In genomic region chr3:2303567-2303966, GRCh38 we compare ENCODE assay signal across 13 cellular contexts.
DNase-seq lines count a peak whose midpoint lies in the region; ATAC-seq and TF ChIP-seq lines count a peak whose summit lies in the region.
"Had no signal": no experiment of that assay in that cellular context is flagged by ENCODE, and none has a peak within 500 bp of the region (broad histone marks: within the 10 kb centered on the region; RNA-seq: fewer than 3 reads in every experiment).

No MANE protein-coding gene starts in this region.

- no CpG with 5 or more reads among the region's 6 CpGs for WGBS in iPS DF 6.9 (ENCODE audit: insufficient coverage, insufficient read length)

- H3K27me3 ChIP-seq in GM23338 (ENCODE audit: insufficient read depth) (no peaks in the 10 kb centered on the region), iPS DF 6.9 (ENCODE audit: control insufficient read depth, insufficient read depth, low read length) (no peaks in the 10 kb centered on the region)

- H3K4me2 ChIP-seq in GM23338, result no peak overlapping the region

- H3F3A ChIP-seq in GM23338 (replicated peaks; ENCODE audit: low read depth), result no peaks in the 10 kb centered on the region

- H3K9me3 ChIP-seq in iPS DF 6.9 (ENCODE audit: control insufficient read depth, insufficient read depth, low read length) (no peaks in the 10 kb centered on the region), T-helper 17 cell (ENCODE audit: control insufficient read depth, low read length, poor library complexity, severe bottlenecking) (no peaks in the 10 kb centered on the region)

- H3K9me2 ChIP-seq in GM23338 (ENCODE audit: insufficient read depth), result no peaks in the 10 kb centered on the region

- H2AFZ ChIP-seq in GM23338, result no peak overlapping the region

- H3K4me1 ChIP-seq in GM23338 (ENCODE audit: insufficient read depth), result peaks cover 8% of the 10 kb centered on the region; the same call in 1 of the 2 replicates
- H3K4me1 ChIP-seq in iPS DF 6.9 (ENCODE audit: control insufficient read depth, insufficient read depth, low read length), result no peaks in the 10 kb centered on the region

- H3K4me3 Mint-ChIP-seq in GM23338 (no peak overlapping the region), natural killer cell (no peak overlapping the region), T-helper 17 cell (no peak overlapping the region)
- H3K4me3 Mint-ChIP-seq: memory B cell had no signal

- DNase-seq in A172 (ENCODE audit: low spot score) (peak; percentile 3), GM23338 (ENCODE audit: low spot score) (peak; percentile 70), iPS DF 6.9 (ENCODE audit: low read depth, low spot score) (peak; percentile 13), NCI-H2227 (lab: John Stamatoyannopoulos, UW; ENCODE audit: unreplicated experiment) (no peak), natural killer cell (no peak), T-helper 17 cell (no peak), NCI-H82 treated with DMSO at 0.1 percent for 48 hours (lab: John Stamatoyannopoulos, UW; ENCODE audit: unreplicated experiment) (no peak)
- DNase-seq: C1 segment of cervical spinal cord; Right ventricle myocardium superior; stimulated activated CD8-positive, alpha-beta memory T cell treated with anti-CD3 and anti-CD28 coated beads, Interleukin-4, amount 100 ng/mL, for 48 hours had no signal

- H3K36me3 Mint-ChIP-seq in GM23338 (ENCODE audit: low read depth) (peaks cover 8% of the 10 kb centered on the region; the same call in 1 of the 3 replicates), natural killer cell (no peaks in the 10 kb centered on the region), T-helper 17 cell (ENCODE audit: low read depth) (no peaks in the 10 kb centered on the region)
- H3K36me3 Mint-ChIP-seq: memory B cell had no signal

- no peaks in the 10 kb centered on the region for H3K27me3 Mint-ChIP-seq in GM23338 (ENCODE audit: insufficient read depth, low read depth, poor library complexity)
- H3K27me3 Mint-ChIP-seq in natural killer cell (ENCODE audit: low read depth in 2 of 2), result no peaks in the 10 kb centered on the region
- no peaks in the 10 kb centered on the region for H3K27me3 Mint-ChIP-seq in T-helper 17 cell
- H3K27me3 Mint-ChIP-seq: memory B cell had no signal

- H3K9me3 Mint-ChIP-seq in GM23338 (peaks cover 82% of the 10 kb centered on the region), natural killer cell (peaks cover 3 to 7% of the 10 kb centered on the region in 2 donors)

- no peaks in the 10 kb centered on the region for H4K20me1 ChIP-seq in GM23338 (replicated peaks; ENCODE audit: insufficient read depth)

- no peaks in the 10 kb centered on the region for H3K79me2 ChIP-seq in GM23338 (replicated peaks; ENCODE audit: insufficient read depth)

- H3K36me3 ChIP-seq in GM23338 (ENCODE audit: insufficient read depth), result no peaks in the 10 kb centered on the region
- H3K36me3 ChIP-seq in iPS DF 6.9 (ENCODE audit: control insufficient read depth, insufficient read depth, low read length), result no peaks in the 10 kb centered on the region

- no peak for TF ChIP-seq CTCF in GM23338 (conservative IDR thresholded peaks at IDR 0.05; ENCODE audit: low read depth in 2 of 2)
- TF ChIP-seq CTCF in natural killer cell (IDR thresholded peaks at IDR 0.05), result no peak

- H3K4me3 ChIP-seq in GM23338 (no peak overlapping the region), iPS DF 6.9 (ENCODE audit: low read length) (no peak overlapping the region)
- H3K4me3 ChIP-seq: skin epidermis had no signal

- ATAC-seq in GM23338, result no peak
- ATAC-seq in natural killer cell, result no peak
- no peak for ATAC-seq in T-helper 17 cell

- H3K4me1 Mint-ChIP-seq in GM23338 (no peaks in the 10 kb centered on the region), natural killer cell (no peaks in the 10 kb centered on the region), T-helper 17 cell (no peaks in the 10 kb centered on the region)
- H3K4me1 Mint-ChIP-seq: memory B cell had no signal

- intact Hi-C loops in natural killer cell (cut with micrococcal nuclease), result no loop called here

- no peak overlapping the region for H3K27ac Mint-ChIP-seq in GM23338
- H3K27ac Mint-ChIP-seq in natural killer cell, result no peak overlapping the region
- H3K27ac Mint-ChIP-seq in T-helper 17 cell, result no peak overlapping the region
- H3K27ac Mint-ChIP-seq: memory B cell had no signal

- H3K27ac ChIP-seq in GM23338 (ENCODE audit: low read depth), result no peak overlapping the region
- no peak overlapping the region for H3K27ac ChIP-seq in iPS DF 6.9 (ENCODE audit: low read length)
- H3K27ac ChIP-seq: skin epidermis had no signal

TF ChIP-seq in GM23338, 12 proteins besides CTCF, POLR2A, EP300 and RAD21:
- peak; percentile 84 for TF ChIP-seq REST (IDR thresholded peaks at IDR 0.05; ENCODE audit: unreplicated experiment)
- TF ChIP-seq ZNF331 (CRISPR knock-in tag; IDR thresholded peaks at IDR 0.05; ENCODE audit: low read depth), result no peak

TF ChIP-seq in PFSK-1, 5 proteins besides CTCF, POLR2A, EP300 and RAD21:
- TF ChIP-seq REST (IDR thresholded peaks at IDR 0.05; ENCODE audit: insufficient read depth in 1 of 2, low read depth in 2 of 2, low read length in 2 of 2) (peak; percentile 78 to 94), FOXP2 (optimal IDR thresholded peaks at IDR 0.05; ENCODE audit: borderline replicate concordance, extremely low read depth, extremely low read length, insufficient read depth) (no peak)

Comparison
In these comparisons a context has a peak if more than half of its experiments do, and no peak if none do; other contexts are left out.
1. DNase-seq: peak in A172 (single experiment), GM23338 (single experiment) and iPS DF 6.9 (single experiment); none in NCI-H2227 (single experiment), natural killer cell (single experiment), T-helper 17 cell (0 of 3) and NCI-H82 treated with DMSO at 0.1 percent for 48 hours (single experiment).